Comparison of ENCODE assay signal across 8 cellular contexts in genomic region chr7:74290590-74290950, GRCh38. TPM values are rescaled to one million over a fixed set of nuclear protein-coding genes. Genes with fewer than 3 reads are reported as not detected.
DNase-seq lines count a peak whose midpoint lies in the region; ATAC-seq lines count a peak whose summit lies in the region.

No MANE protein-coding gene starts in this region.

- peak overlapping the region; percentile 19 for H3K4me3 Mint-ChIP-seq in T-helper 1 cell treated with Interleukin-12 subunit alpha and Interleukin-12 subunit beta and Interleukin-4 antibody, amounts not matched to agents 30 μg/mL and 1 μg/mL, for 36 hours
- peak overlapping the region; percentile 31 for H3K4me3 Mint-ChIP-seq in activated T-helper 1 cell treated with anti-CD3 and anti-CD28 coated beads, Interleukin-12 subunit alpha, Interleukin-12 subunit beta, Interleukin-2, Interleukin-4 antibody, amounts not matched to agents 30 ng/mL and 10 ng/mL and 1 ng/mL, durations not matched to agents 14 hours and 24 hours and 36 hours

- H3K9me3 ChIP-seq in stomach smooth muscle (ENCODE audit: control insufficient read depth in 2 of 2, low read length in 2 of 2) (no peaks in the 10 kb centered on the region), Karpas-422 (ENCODE audit: low read length) (no peaks in the 10 kb centered on the region)

- H3K9me2 ChIP-seq in Karpas-422 (replicated peaks; ENCODE audit: insufficient read depth, low read length) = no peaks in the 10 kb centered on the region

- H3K79me2 ChIP-seq in Karpas-422 (ENCODE audit: low read length) = no peaks in the 10 kb centered on the region

- H3K9ac ChIP-seq in stomach smooth muscle (ENCODE audit: low read length in 2 of 2) = peak overlapping the region; percentile 62 to 72
- H3K9ac ChIP-seq in Karpas-422 (ENCODE audit: low read length) = no peak overlapping the region

- H3K27ac Mint-ChIP-seq in T-helper 1 cell treated with Interleukin-12 subunit alpha and Interleukin-12 subunit beta and Interleukin-4 antibody, amounts not matched to agents 30 μg/mL and 1 μg/mL, for 36 hours = no peak overlapping the region
- H3K27ac Mint-ChIP-seq in activated T-helper 1 cell treated with anti-CD3 and anti-CD28 coated beads, Interleukin-12 subunit alpha, Interleukin-12 subunit beta, Interleukin-2, Interleukin-4 antibody, amounts not matched to agents 30 ng/mL and 10 ng/mL and 1 ng/mL, durations not matched to agents 14 hours and 24 hours and 36 hours = no peak overlapping the region

- H3K4me3 ChIP-seq in stomach smooth muscle (ENCODE audit: low read length in 2 of 2) (peak overlapping the region; percentile 81 to 87), Karpas-422 (ENCODE audit: low read length) (no peak overlapping the region)

- DNase-seq in T-helper 1 cell (no peak), iPS-NIHi7 (ENCODE audit: extremely low spot score) (peak; percentile 7), Karpas-422 (no peak), NOMO-1 treated with DMSO at 0.1 percent for 48 hours (lab: John Stamatoyannopoulos, UW; ENCODE audit: unreplicated experiment) (no peak)
- DNase-seq in activated T-helper 1 cell treated with anti-CD3 and anti-CD28 coated beads, Interleukin-12 subunit alpha, Interleukin-12 subunit beta, Interleukin-2, Interleukin-4 antibody, amounts not matched to agents 30 ng/mL and 10 ng/mL and 1 ng/mL, durations not matched to agents 14 hours and 24 hours and 36 hours (ENCODE audit: low spot score) = no peak

- intact Hi-C loops in activated T-helper 1 cell treated with anti-CD3 and anti-CD28 coated beads, Interleukin-12 subunit alpha, Interleukin-12 subunit beta, Interleukin-2, Interleukin-4 antibody, amounts not matched to agents 30 ng/mL and 10 ng/mL and 1 ng/mL, durations not matched to agents 14 hours and 24 hours and 36 hours (cut with micrococcal nuclease) = no loop called here

- H2AFZ ChIP-seq in Karpas-422 (ENCODE audit: low read length) = no peak overlapping the region

- H3K9me3 Mint-ChIP-seq in T-helper 1 cell treated with Interleukin-12 subunit alpha and Interleukin-12 subunit beta and Interleukin-4 antibody, amounts not matched to agents 30 μg/mL and 1 μg/mL, for 36 hours = no peaks in the 10 kb centered on the region
- no peaks in the 10 kb centered on the region for H3K9me3 Mint-ChIP-seq in activated T-helper 1 cell treated with anti-CD3 and anti-CD28 coated beads, Interleukin-12 subunit alpha, Interleukin-12 subunit beta, Interleukin-2, Interleukin-4 antibody, amounts not matched to agents 30 ng/mL and 10 ng/mL and 1 ng/mL, durations not matched to agents 14 hours and 24 hours and 36 hours

- H3K4me1 ChIP-seq in stomach smooth muscle (ENCODE audit: control insufficient read depth, insufficient read depth, low read length) (peaks cover 43% of the 10 kb centered on the region), Karpas-422 (ENCODE audit: low read length) (peaks cover 3% of the 10 kb centered on the region; the same call in 1 of the 2 replicates)

- 0 out of 2 replicates have a peak, but pooled peaks cover 9% of the 10 kb centered on the region for H4K20me1 ChIP-seq in Karpas-422 (ENCODE audit: insufficient read depth, low read depth, low read length)

- H3K27me3 ChIP-seq in stomach smooth muscle (ENCODE audit: control insufficient read depth in 1 of 2, insufficient read depth in 2 of 2, low read length in 2 of 2) (no peaks in the 10 kb centered on the region), Karpas-422 (ENCODE audit: low read length) (no peaks in the 10 kb centered on the region)

- H3K4me1 Mint-ChIP-seq in T-helper 1 cell treated with Interleukin-12 subunit alpha and Interleukin-12 subunit beta and Interleukin-4 antibody, amounts not matched to agents 30 μg/mL and 1 μg/mL, for 36 hours (ENCODE audit: low read depth) = peaks cover 11% of the 10 kb centered on the region
- H3K4me1 Mint-ChIP-seq in activated T-helper 1 cell treated with anti-CD3 and anti-CD28 coated beads, Interleukin-12 subunit alpha, Interleukin-12 subunit beta, Interleukin-2, Interleukin-4 antibody, amounts not matched to agents 30 ng/mL and 10 ng/mL and 1 ng/mL, durations not matched to agents 14 hours and 24 hours and 36 hours (ENCODE audit: low read depth) = peaks cover 25% of the 10 kb centered on the region

- H3K36me3 ChIP-seq in stomach smooth muscle (ENCODE audit: control insufficient read depth in 2 of 2, insufficient read depth in 2 of 2, low read length in 2 of 2) (no peaks in the 10 kb centered on the region), Karpas-422 (ENCODE audit: insufficient read depth, low read length) (no peaks in the 10 kb centered on the region)

- ATAC-seq in GM21447 (IDR thresholded peaks at IDR 0.05; ENCODE audit: unreplicated experiment) = no peak

- H3K27ac ChIP-seq in stomach smooth muscle (ENCODE audit: low read length) (peak overlapping the region; percentile 11), Karpas-422 (ENCODE audit: low read length) (no peak overlapping the region)

- no peaks in the 10 kb centered on the region for H3K36me3 Mint-ChIP-seq in T-helper 1 cell treated with Interleukin-12 subunit alpha and Interleukin-12 subunit beta and Interleukin-4 antibody, amounts not matched to agents 30 μg/mL and 1 μg/mL, for 36 hours (ENCODE audit: low read depth)
- no peaks in the 10 kb centered on the region for H3K36me3 Mint-ChIP-seq in activated T-helper 1 cell treated with anti-CD3 and anti-CD28 coated beads, Interleukin-12 subunit alpha, Interleukin-12 subunit beta, Interleukin-2, Interleukin-4 antibody, amounts not matched to agents 30 ng/mL and 10 ng/mL and 1 ng/mL, durations not matched to agents 14 hours and 24 hours and 36 hours (ENCODE audit: low read depth)

- peaks cover 48% of the 10 kb centered on the region for H3K27me3 Mint-ChIP-seq in T-helper 1 cell treated with Interleukin-12 subunit alpha and Interleukin-12 subunit beta and Interleukin-4 antibody, amounts not matched to agents 30 μg/mL and 1 μg/mL, for 36 hours (ENCODE audit: low read depth)
- peaks cover 38% of the 10 kb centered on the region for H3K27me3 Mint-ChIP-seq in activated T-helper 1 cell treated with anti-CD3 and anti-CD28 coated beads, Interleukin-12 subunit alpha, Interleukin-12 subunit beta, Interleukin-2, Interleukin-4 antibody, amounts not matched to agents 30 ng/mL and 10 ng/mL and 1 ng/mL, durations not matched to agents 14 hours and 24 hours and 36 hours (ENCODE audit: insufficient read depth)

- H3K4me2 ChIP-seq in Karpas-422 (ENCODE audit: low read depth, low read length, poor library complexity, severe bottlenecking) = no peak overlapping the region

RNA-seq across cellular contexts. Expression of gene CLIP2, which starts 1.4 kb away (rescaled TPM):
- total RNA-seq in activated T-helper 1 cell treated with anti-CD3 and anti-CD28 coated beads, Interleukin-12 subunit alpha, Interleukin-12 subunit beta, Interleukin-2, Interleukin-4 antibody, amounts not matched to agents 30 ng/mL and 10 ng/mL and 1 ng/mL, durations not matched to agents 14 hours and 24 hours and 36 hours = 1.5 and 1.7 TPM in 2 replicates
- 0.76 TPM in 1 of 2 replicates, not detected in the other for total RNA-seq in Karpas-422 (2014; rRNA removed; shearing (Covaris generic); ENCODE audit: low replicate concordance)

RNA-seq across cellular contexts. Expression of gene RFC2, which starts 36.4 kb away (rescaled TPM):
- total RNA-seq in activated T-helper 1 cell treated with anti-CD3 and anti-CD28 coated beads, Interleukin-12 subunit alpha, Interleukin-12 subunit beta, Interleukin-2, Interleukin-4 antibody, amounts not matched to agents 30 ng/mL and 10 ng/mL and 1 ng/mL, durations not matched to agents 14 hours and 24 hours and 36 hours = 87.3 and 89.1 TPM in 2 replicates
- total RNA-seq in Karpas-422 (2014; rRNA removed; shearing (Covaris generic); ENCODE audit: low replicate concordance) = 18.9 and 27.3 TPM in 2 replicates
